Comparison of ENCODE assay signal across 11 cellular contexts in the genomic region with DNA sequence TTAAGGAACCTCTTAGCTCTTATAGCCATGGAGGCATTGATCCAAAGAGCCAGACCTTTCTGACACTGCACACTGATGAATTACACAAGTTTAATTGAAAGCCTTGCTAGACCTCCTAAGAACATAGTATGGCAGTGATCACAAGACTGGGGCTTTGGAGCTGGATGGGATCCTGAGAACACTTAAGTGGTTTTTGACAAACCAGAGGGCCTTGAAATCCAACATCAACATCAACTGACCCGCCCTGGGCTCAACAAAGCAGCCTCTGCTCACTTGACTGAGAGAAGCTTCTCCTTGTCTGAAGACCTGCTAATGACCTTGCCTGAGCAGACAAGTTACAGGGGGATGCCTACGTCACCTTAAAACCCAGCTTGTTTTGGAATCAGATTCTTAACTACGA.
"Had no signal": no experiment of that assay in that cellular context is flagged by ENCODE, and none has a peak within 500 bp of the region (broad histone marks: within the 10 kb centered on the region; RNA-seq: fewer than 3 reads in every experiment).

No MANE protein-coding gene starts in this region.

- H3K4me1 ChIP-seq: HAP-1 had no signal

- H3K36me3 ChIP-seq: HAP-1 had no signal

- ATAC-seq: GM23338, HCT116 had no signal

- H3K4me2 ChIP-seq: GM23338 had no signal

- H2AFZ ChIP-seq: GM23248, GM23338 had no signal

- H3K9ac ChIP-seq: GM23248 had no signal

- FAIRE-seq: H1, H54 had no signal

- DNase-seq: GM23248, GOT3, H7, H9, HCEC 1CT, HFFc6 had no signal

- H3K4me3 ChIP-seq: GM23248, GM23338, HAP-1 had no signal

- H3K27ac ChIP-seq: GM23248 had no signal
